In genomic region chr14:105249175-105250007, GRCh38 we compare ENCODE assay signal across 1 cellular context.
TF ChIP-seq lines count a peak whose summit lies in the region.

No MANE protein-coding gene starts in this region.

TF ChIP-seq in SK-N-SH, 30 proteins besides CTCF, POLR2A, EP300 and RAD21 (continued from another document):
- no peak for TF ChIP-seq PBX3 (IDR thresholded peaks at IDR 0.05)
